20 cellular contexts compared by ENCODE assay signal in the genomic region with DNA sequence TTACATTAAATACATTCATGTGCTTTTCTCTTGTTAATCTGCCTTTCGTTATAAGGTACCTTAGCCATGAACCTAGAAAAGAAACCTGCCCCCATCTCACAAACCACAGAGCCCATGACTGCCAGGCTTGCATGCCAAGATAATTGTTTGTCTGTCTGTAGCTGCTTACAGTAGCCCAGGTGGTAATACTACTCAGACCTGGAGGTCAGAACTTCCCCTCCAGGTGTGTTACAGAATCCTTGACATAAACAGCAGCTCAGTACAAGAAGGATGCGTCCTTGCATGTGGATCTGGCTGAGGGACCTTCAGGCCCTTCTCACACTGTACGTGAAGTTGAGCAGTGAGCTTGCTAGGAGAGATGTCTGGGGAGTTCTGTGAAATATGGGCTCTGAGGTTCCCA.
"Had no signal": no experiment of that assay in that cellular context is flagged by ENCODE, and none has a peak within 500 bp of the region (broad histone marks: within the 10 kb centered on the region; RNA-seq: fewer than 3 reads in every experiment).

No MANE protein-coding gene starts in this region.

- H3K27ac Mint-ChIP-seq: activated CD4-positive, alpha-beta T cell treated with anti-CD3 and anti-CD28 coated beads, Interleukin-2, amount 10 ng/mL, durations not matched to agents 7 days and 5 days; activated naive CD4-positive, alpha-beta T cell treated with anti-CD3 and anti-CD28 coated beads, Interleukin-2, amount 50 U/mL, for 72 hours; activated T-cell treated with anti-CD3 and anti-CD28 coated beads, Interleukin-2, amount 50 U/mL, for 72 hours; memory B cell; nephron; progenitor cell of endocrine pancreas; type B pancreatic cell had no signal

- H3K36me3 ChIP-seq: colonic mucosa, esophagus squamous epithelium, left ventricle myocardium inferior, suprapubic skin had no signal

- H3K27me3 Mint-ChIP-seq: activated CD4-positive, alpha-beta T cell treated with anti-CD3 and anti-CD28 coated beads, Interleukin-2, amount 10 ng/mL, durations not matched to agents 7 days and 5 days; progenitor cell of endocrine pancreas had no signal

- H3K4me3 ChIP-seq: body of pancreas, colonic mucosa, esophagus squamous epithelium, left ventricle myocardium inferior, suprapubic skin had no signal

- H3K9me3 ChIP-seq: body of pancreas, colonic mucosa, esophagus squamous epithelium, left ventricle myocardium inferior, suprapubic skin had no signal

- H3K4me3 Mint-ChIP-seq: activated CD4-positive, alpha-beta T cell treated with anti-CD3 and anti-CD28 coated beads, Interleukin-2, amount 10 ng/mL, durations not matched to agents 7 days and 5 days; activated T-cell treated with anti-CD3 and anti-CD28 coated beads, Interleukin-2, amount 50 U/mL, for 72 hours; memory B cell; nephron; type B pancreatic cell had no signal

- H3K36me3 Mint-ChIP-seq: activated naive CD4-positive, alpha-beta T cell treated with anti-CD3 and anti-CD28 coated beads, Interleukin-2, amount 50 U/mL, for 72 hours; memory B cell; type B pancreatic cell had no signal

- DNase-seq: activated CD4-positive, alpha-beta T cell treated with anti-CD3 and anti-CD28 coated beads, Interleukin-2, amount 10 ng/mL, durations not matched to agents 7 days and 5 days; activated CD8-positive, alpha-beta memory T cell treated with anti-CD3 and anti-CD28 coated beads, Interleukin-2, amount 50 U/mL, for 48 hours; activated gamma-delta T cell; activated T-cell treated with anti-CD3 and anti-CD28 coated beads, Interleukin-2, amount 50 U/mL, for 72 hours; body of pancreas; central memory CD4-positive, alpha-beta T cell; colonic mucosa; esophagus squamous epithelium; hippocampal formation; left ventricle myocardium inferior; right cardiac atrium; small intestine; stimulated activated CD4-positive, alpha-beta T cell treated with anti-CD3 and anti-CD28 coated beads, Interleukin-4, amount 100 ng/mL, for 24 hours; stimulated activated naive CD4-positive, alpha-beta T cell treated with Interleukin-2 at 50 U/mL for 16 hours had no signal

- H3K27ac ChIP-seq: body of pancreas, colonic mucosa, esophagus squamous epithelium, left ventricle myocardium inferior, suprapubic skin had no signal

- H3K4me1 Mint-ChIP-seq: activated CD4-positive, alpha-beta T cell treated with anti-CD3 and anti-CD28 coated beads, Interleukin-2, amount 10 ng/mL, durations not matched to agents 7 days and 5 days; memory B cell had no signal

- H3K27me3 ChIP-seq: body of pancreas, colonic mucosa, esophagus squamous epithelium, suprapubic skin had no signal

- H3K4me1 ChIP-seq: body of pancreas, colonic mucosa had no signal

- H3K9me3 Mint-ChIP-seq: activated CD4-positive, alpha-beta T cell treated with anti-CD3 and anti-CD28 coated beads, Interleukin-2, amount 10 ng/mL, durations not matched to agents 7 days and 5 days; activated naive CD4-positive, alpha-beta T cell treated with anti-CD3 and anti-CD28 coated beads, Interleukin-2, amount 50 U/mL, for 72 hours; memory B cell; nephron had no signal

- ATAC-seq: activated naive CD4-positive, alpha-beta T cell treated with anti-CD3 and anti-CD28 coated beads, Interleukin-2, amount 50 U/mL, for 72 hours; activated T-cell treated with anti-CD3 and anti-CD28 coated beads, Interleukin-2, amount 50 U/mL, for 72 hours; body of pancreas; right cardiac atrium had no signal
